In the genomic region with DNA sequence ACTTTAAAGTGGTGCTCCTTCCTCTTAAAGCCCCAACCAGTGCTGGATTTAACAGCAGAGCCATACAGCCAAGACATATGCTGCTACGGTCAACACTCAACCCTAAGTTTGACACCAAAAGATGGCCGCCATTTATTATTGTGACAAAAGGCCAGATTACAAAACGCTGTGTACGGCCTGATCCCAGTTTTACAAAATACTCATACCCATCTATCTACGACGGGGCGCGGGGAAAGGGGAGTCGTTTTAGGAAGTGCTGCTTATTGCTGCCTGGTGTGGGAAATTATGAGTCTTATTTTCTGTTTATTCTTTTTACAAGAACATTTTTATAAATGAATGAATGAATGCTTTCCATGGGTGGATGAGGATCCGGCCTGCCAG, we compare ENCODE assay signal across 1 cellular context.
TF ChIP-seq lines count a peak whose summit lies in the region.

No MANE protein-coding gene starts in this region.

TF ChIP-seq in GM12878, 131 proteins besides CTCF, POLR2A, EP300 and RAD21 (continued from another document):
- TF ChIP-seq, protein P1, sequence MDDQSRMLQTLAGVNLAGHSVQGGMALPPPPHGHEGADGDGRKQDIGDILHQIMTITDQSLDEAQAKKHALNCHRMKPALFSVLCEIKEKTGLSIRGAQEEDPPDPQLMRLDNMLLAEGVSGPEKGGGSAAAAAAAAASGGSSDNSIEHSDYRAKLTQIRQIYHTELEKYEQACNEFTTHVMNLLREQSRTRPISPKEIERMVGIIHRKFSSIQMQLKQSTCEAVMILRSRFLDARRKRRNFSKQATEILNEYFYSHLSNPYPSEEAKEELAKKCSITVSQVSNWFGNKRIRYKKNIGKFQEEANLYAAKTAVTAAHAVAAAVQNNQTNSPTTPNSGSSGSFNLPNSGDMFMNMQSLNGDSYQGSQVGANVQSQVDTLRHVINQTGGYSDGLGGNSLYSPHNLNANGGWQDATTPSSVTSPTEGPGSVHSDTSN (IDR thresholded peaks at IDR 0.05; ENCODE audit: insufficient replicate concordance, low read depth, low read length), result no peak
- TF ChIP-seq, protein P2, sequence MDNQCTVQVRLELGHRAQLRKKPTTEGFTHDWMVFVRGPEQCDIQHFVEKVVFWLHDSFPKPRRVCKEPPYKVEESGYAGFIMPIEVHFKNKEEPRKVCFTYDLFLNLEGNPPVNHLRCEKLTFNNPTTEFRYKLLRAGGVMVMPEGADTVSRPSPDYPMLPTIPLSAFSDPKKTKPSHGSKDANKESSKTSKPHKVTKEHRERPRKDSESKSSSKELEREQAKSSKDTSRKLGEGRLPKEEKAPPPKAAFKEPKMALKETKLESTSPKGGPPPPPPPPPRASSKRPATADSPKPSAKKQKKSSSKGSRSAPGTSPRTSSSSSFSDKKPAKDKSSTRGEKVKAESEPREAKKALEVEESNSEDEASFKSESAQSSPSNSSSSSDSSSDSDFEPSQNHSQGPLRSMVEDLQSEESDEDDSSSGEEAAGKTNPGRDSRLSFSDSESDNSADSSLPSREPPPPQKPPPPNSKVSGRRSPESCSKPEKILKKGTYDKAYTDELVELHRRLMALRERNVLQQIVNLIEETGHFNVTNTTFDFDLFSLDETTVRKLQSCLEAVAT (IDR thresholded peaks at IDR 0.05), result peak; percentile 57; the same call in 1 of the 2 replicates
- TF ChIP-seq HDGF (IDR thresholded peaks at IDR 0.05), result no peak
- no peak for TF ChIP-seq SP1 (IDR thresholded peaks at IDR 0.05; ENCODE audit: low read depth, low read length)
- TF ChIP-seq, protein P3, sequence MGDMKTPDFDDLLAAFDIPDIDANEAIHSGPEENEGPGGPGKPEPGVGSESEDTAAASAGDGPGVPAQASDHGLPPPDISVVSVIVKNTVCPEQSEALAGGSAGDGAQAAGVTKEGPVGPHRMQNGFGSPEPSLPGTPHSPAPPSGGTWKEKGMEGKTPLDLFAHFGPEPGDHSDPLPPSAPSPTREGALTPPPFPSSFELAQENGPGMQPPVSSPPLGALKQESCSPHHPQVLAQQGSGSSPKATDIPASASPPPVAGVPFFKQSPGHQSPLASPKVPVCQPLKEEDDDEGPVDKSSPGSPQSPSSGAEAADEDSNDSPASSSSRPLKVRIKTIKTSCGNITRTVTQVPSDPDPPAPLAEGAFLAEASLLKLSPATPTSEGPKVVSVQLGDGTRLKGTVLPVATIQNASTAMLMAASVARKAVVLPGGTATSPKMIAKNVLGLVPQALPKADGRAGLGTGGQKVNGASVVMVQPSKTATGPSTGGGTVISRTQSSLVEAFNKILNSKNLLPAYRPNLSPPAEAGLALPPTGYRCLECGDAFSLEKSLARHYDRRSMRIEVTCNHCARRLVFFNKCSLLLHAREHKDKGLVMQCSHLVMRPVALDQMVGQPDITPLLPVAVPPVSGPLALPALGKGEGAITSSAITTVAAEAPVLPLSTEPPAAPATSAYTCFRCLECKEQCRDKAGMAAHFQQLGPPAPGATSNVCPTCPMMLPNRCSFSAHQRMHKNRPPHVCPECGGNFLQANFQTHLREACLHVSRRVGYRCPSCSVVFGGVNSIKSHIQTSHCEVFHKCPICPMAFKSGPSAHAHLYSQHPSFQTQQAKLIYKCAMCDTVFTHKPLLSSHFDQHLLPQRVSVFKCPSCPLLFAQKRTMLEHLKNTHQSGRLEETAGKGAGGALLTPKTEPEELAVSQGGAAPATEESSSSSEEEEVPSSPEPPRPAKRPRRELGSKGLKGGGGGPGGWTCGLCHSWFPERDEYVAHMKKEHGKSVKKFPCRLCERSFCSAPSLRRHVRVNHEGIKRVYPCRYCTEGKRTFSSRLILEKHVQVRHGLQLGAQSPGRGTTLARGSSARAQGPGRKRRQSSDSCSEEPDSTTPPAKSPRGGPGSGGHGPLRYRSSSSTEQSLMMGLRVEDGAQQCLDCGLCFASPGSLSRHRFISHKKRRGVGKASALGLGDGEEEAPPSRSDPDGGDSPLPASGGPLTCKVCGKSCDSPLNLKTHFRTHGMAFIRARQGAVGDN (IDR thresholded peaks at IDR 0.05), result no peak
- TF ChIP-seq WRNIP1 (IDR thresholded peaks at IDR 0.05; ENCODE audit: borderline replicate concordance, low read depth, low read length), result no peak
- TF ChIP-seq, protein P4, sequence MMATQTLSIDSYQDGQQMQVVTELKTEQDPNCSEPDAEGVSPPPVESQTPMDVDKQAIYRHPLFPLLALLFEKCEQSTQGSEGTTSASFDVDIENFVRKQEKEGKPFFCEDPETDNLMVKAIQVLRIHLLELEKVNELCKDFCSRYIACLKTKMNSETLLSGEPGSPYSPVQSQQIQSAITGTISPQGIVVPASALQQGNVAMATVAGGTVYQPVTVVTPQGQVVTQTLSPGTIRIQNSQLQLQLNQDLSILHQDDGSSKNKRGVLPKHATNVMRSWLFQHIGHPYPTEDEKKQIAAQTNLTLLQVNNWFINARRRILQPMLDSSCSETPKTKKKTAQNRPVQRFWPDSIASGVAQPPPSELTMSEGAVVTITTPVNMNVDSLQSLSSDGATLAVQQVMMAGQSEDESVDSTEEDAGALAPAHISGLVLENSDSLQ (IDR thresholded peaks at IDR 0.05), result no peak
- TF ChIP-seq SPI1 (IDR thresholded peaks at IDR 0.05; ENCODE audit: borderline replicate concordance, insufficient read depth, low read depth, low read length), result 0 out of 2 replicates have a peak, but pooled peaks have one; percentile 23
- TF ChIP-seq MYB (IDR thresholded peaks at IDR 0.05; ENCODE audit: borderline replicate concordance, low read depth, low read length), result no peak
- TF ChIP-seq YY1 (IDR thresholded peaks at IDR 0.05; ENCODE audit: low read depth, low read length), result peak; percentile 81
- TF ChIP-seq, protein P5, sequence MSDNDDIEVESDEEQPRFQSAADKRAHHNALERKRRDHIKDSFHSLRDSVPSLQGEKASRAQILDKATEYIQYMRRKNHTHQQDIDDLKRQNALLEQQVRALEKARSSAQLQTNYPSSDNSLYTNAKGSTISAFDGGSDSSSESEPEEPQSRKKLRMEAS (IDR thresholded peaks at IDR 0.05; ENCODE audit: low read depth, low read length), result 0 out of 2 replicates have a peak, but pooled peaks have one; percentile 5
TF ChIP-seq in GM12878: peak in this region for 4.
